ENCODE assay signal across 14 cellular contexts in the genomic region with DNA sequence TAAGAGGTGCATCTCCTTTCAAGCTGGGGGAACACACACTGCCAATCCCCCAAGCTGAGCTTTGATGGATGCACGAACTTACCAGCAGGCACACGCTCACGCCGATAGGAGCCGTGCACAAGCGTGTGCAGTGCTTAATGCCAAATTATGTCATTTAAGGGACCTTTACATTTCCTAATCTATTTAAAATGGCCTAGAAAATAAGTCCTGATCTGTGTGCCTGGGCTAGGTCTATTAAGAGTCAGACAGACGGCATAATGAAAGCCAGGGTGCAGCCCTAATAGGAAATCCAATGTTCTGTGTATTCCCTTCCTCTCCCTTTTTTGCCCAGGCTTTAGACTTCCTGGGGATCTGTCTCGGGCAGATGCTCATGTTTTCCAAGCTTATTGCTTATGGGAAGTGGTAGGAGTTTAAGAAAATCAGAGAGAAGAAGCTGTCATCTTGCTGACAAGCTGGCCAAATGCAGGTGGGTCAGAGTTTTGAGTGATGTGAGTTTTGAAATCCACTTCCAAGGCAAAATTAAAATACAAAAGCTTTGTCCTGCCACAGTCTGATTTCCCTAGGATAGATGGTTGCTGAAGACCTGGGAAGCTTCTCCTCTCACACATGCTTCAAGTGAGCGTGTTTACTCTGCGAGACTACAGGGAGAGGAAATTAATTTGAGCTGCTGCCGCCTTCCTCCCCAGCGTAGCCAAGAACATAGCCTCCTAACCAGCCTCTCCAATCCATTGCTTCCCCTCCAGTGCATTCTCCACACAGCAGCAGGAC.
"Had no signal": no experiment of that assay in that cellular context is flagged by ENCODE, and none has a peak within 500 bp of the region (broad histone marks: within the 10 kb centered on the region; RNA-seq: fewer than 3 reads in every experiment).

No MANE protein-coding gene starts in this region.

- H3K4me1 Mint-ChIP-seq: activated naive CD8-positive, alpha-beta T cell treated with anti-CD3 and anti-CD28 coated beads, Interleukin-2, amount 10 ng/mL, durations not matched to agents 7 days and 5 days had no signal

- H3K4me3 Mint-ChIP-seq: activated CD8-positive, alpha-beta T cell treated with anti-CD3 and anti-CD28 coated beads for 36 hours; activated naive CD8-positive, alpha-beta T cell treated with anti-CD3 and anti-CD28 coated beads, Interleukin-2, amount 10 ng/mL, durations not matched to agents 7 days and 5 days; activated T-cell treated with anti-CD3 and anti-CD28 coated beads, Interleukin-2, amount 50 U/mL, for 72 hours; effector memory CD8-positive, alpha-beta T cell; neural crest cell had no signal

- H3K27ac ChIP-seq: coronary artery, sigmoid colon, upper lobe of left lung, VCaP had no signal

- H3K27me3 Mint-ChIP-seq: activated naive CD8-positive, alpha-beta T cell treated with anti-CD3 and anti-CD28 coated beads, Interleukin-2, amount 10 ng/mL, durations not matched to agents 7 days and 5 days; effector memory CD8-positive, alpha-beta T cell had no signal

- H3K27me3 ChIP-seq: sigmoid colon, upper lobe of left lung had no signal

- H3K4me1 ChIP-seq: upper lobe of left lung had no signal

- H3K9me3 Mint-ChIP-seq: activated CD8-positive, alpha-beta T cell treated with anti-CD3 and anti-CD28 coated beads for 36 hours; activated naive CD8-positive, alpha-beta T cell treated with anti-CD3 and anti-CD28 coated beads, Interleukin-2, amount 10 ng/mL, durations not matched to agents 7 days and 5 days; activated T-cell treated with anti-CD3 and anti-CD28 coated beads, Interleukin-2, amount 50 U/mL, for 72 hours; effector memory CD8-positive, alpha-beta T cell; neural crest cell had no signal

- H3K36me3 Mint-ChIP-seq: activated naive CD8-positive, alpha-beta T cell treated with anti-CD3 and anti-CD28 coated beads, Interleukin-2, amount 10 ng/mL, durations not matched to agents 7 days and 5 days had no signal

- DNase-seq: activated CD8-positive, alpha-beta memory T cell treated with anti-CD3 and anti-CD28 coated beads, Interleukin-2, amount 50 U/mL, for 4 hours; activated CD8-positive, alpha-beta T cell treated with anti-CD3 and anti-CD28 coated beads for 36 hours; activated gamma-delta T cell treated with Interleukin-2 at 50 U/mL for 16 hours; activated naive CD8-positive, alpha-beta T cell treated with anti-CD3 and anti-CD28 coated beads, Interleukin-2, amount 10 ng/mL, durations not matched to agents 7 days and 5 days; activated T-cell treated with anti-CD3 and anti-CD28 coated beads, Interleukin-2, amount 50 U/mL, for 72 hours; aorta; effector memory CD8-positive, alpha-beta T cell; sigmoid colon; stimulated activated naive CD4-positive, alpha-beta T cell; T1000 had no signal

- H3K9me3 ChIP-seq: sigmoid colon, upper lobe of left lung had no signal

- H3K27ac Mint-ChIP-seq: activated CD8-positive, alpha-beta T cell treated with anti-CD3 and anti-CD28 coated beads for 36 hours; activated naive CD8-positive, alpha-beta T cell treated with anti-CD3 and anti-CD28 coated beads, Interleukin-2, amount 10 ng/mL, durations not matched to agents 7 days and 5 days; activated T-cell treated with anti-CD3 and anti-CD28 coated beads, Interleukin-2, amount 50 U/mL, for 72 hours; effector memory CD8-positive, alpha-beta T cell had no signal

- H3K36me3 ChIP-seq: sigmoid colon, upper lobe of left lung had no signal

- H3K4me3 ChIP-seq: coronary artery, sigmoid colon, upper lobe of left lung had no signal
